ENCODE assay signal across 8 cellular contexts in the genomic region with DNA sequence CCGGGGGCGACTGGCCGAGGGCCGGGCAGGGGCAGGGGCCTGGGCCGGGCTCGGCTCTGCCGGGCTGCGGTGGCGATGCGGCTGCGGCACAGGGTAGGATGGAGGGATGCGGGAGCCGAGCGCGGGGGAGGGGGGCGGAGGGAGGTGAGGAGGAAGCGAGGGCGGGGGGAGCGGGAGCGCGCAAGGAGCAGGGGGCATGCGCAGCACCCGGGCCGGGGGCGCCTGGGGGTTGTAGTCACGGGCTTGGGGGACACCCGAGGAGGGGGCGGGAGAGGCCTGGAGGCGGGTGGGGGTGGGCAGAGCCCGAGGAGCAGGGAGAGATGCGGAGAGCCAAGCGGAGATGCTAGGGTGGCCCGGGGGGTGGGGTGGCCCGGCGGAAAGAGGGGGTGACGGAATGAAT. TPM values are rescaled to one million over a fixed set of nuclear protein-coding genes. Genes with fewer than 3 reads are reported as not detected.
DNase-seq lines count a peak whose midpoint lies in the region; ATAC-seq, FAIRE-seq and TF ChIP-seq lines count a peak whose summit lies in the region.

Gene STX1B, minus strand, starts transcription at position 100 of the 400 bp plus-strand sequence. CDS start 242 bp downstream, outside the sequence.

- peak within 1 kb of the TSS; percentile 46 for H3K4me3 ChIP-seq in cardiac muscle cell
- H3K4me3 ChIP-seq in heart right ventricle = peak within 1 kb of the TSS in 3 of 10 donors; percentile 8 to 21 (median 11)

- H3K9me3 ChIP-seq in cardiac muscle cell (ENCODE audit: low read depth) = no peaks in the 10 kb centered on the region
- no peaks in the 10 kb centered on the region for H3K9me3 ChIP-seq in heart right ventricle

- H3K4me1 ChIP-seq in cardiac muscle cell (ENCODE audit: low read depth) (no peaks in the 10 kb centered on the region), heart right ventricle (peaks cover 0 to 6% (median 0%) of the 10 kb centered on the region in 9 donors)

- TF ChIP-seq CTCF in cardiac muscle cell (IDR thresholded peaks at IDR 0.05; ENCODE audit: low read depth, low read length) = no peak
- no peak for TF ChIP-seq CTCF in heart right ventricle (IDR thresholded peaks at IDR 0.05)
- no peak for TF ChIP-seq CTCF in GM20000 (IDR thresholded peaks at IDR 0.05; ENCODE audit: extremely low read depth, missing control alignments)

- no peak for ATAC-seq in heart right ventricle

- FAIRE-seq in RCC 7860 (lab: Jason Lieb, UNC) = no peak

- peak; percentile 31 to 77 for DNase-seq in cardiac muscle cell (ENCODE audit: low read depth in 1 of 2, low spot score in 1 of 2)
- DNase-seq in heart right ventricle = no peak
- DNase-seq in activated T-helper 1 cell treated with anti-CD3 and anti-CD28 coated beads, Interleukin-2, amount 50 U/mL, for 16 hours (ENCODE audit: low read depth in 1 of 2, low spot score in 1 of 2) = peak; percentile 22 to 34
- peak; percentile 63 for DNase-seq in hepatic stellate cell (ENCODE audit: low spot score)
- DNase-seq in stimulated activated CD8-positive, alpha-beta memory T cell treated with anti-CD3 and anti-CD28 coated beads, Interleukin-15, amount 100 ng/mL, for 1 hour (ENCODE audit: low read depth) = peak; percentile 11
- DNase-seq in RCC 7860 (ENCODE audit: low spot score) = no peak
- DNase-seq in UCSD-AML1 (lab: John Stamatoyannopoulos, UW; ENCODE audit: unreplicated experiment) = no peak
- no peak for DNase-seq in GM20000 (ENCODE audit: low spot score)

- H3K36me3 ChIP-seq in cardiac muscle cell (no peaks in the 10 kb centered on the region), heart right ventricle (no peaks in the 10 kb centered on the region)

- intact Hi-C loops in heart right ventricle (cut with DNase I) = no loop called here

- H3K27me3 ChIP-seq in cardiac muscle cell (peaks cover 11% of the 10 kb centered on the region), heart right ventricle (peaks cover 20 to 80% (median 60%) of the 10 kb centered on the region in 7 donors)

- H3K27ac ChIP-seq in cardiac muscle cell = no peak within 1 kb of the TSS
- no peak within 1 kb of the TSS for H3K27ac ChIP-seq in heart right ventricle

- WGBS in heart right ventricle, 2 donors = 2% methylated on average over 21 to 35 of the region's 36 CpGs

RNA-seq across cellular contexts. Expression of gene STX1B, which starts in this region (rescaled TPM):
- total RNA-seq in cardiac muscle cell = 8.1 and 13.7 TPM in 2 replicates
- polyA plus RNA-seq in cardiac muscle cell = 5.6 and 8.0 TPM in 2 replicates
- 1 to 10 TPM in 6 of 10 donors, under 1 TPM in 4; 0.20 to 2.3 (median 1.1) TPM for total RNA-seq in heart right ventricle
- under 1 TPM; 0.07 to 0.29 TPM for polyA plus RNA-seq in heart right ventricle

Comparison
In these comparisons a context has a peak if more than half of its experiments do, and no peak if none do; other contexts are left out.
1. DNase-seq: peak in cardiac muscle cell (2 of 2), activated T-helper 1 cell treated with anti-CD3 and anti-CD28 coated beads, Interleukin-2, amount 50 U/mL, for 16 hours (2 of 2), hepatic stellate cell (single experiment) and stimulated activated CD8-positive, alpha-beta memory T cell treated with anti-CD3 and anti-CD28 coated beads, Interleukin-15, amount 100 ng/mL, for 1 hour (single experiment); none in heart right ventricle (0 of 2), RCC 7860 (single experiment), UCSD-AML1 (single experiment) and GM20000 (single experiment).